ENCODE assay signal across 22 cellular contexts in the genomic region with DNA sequence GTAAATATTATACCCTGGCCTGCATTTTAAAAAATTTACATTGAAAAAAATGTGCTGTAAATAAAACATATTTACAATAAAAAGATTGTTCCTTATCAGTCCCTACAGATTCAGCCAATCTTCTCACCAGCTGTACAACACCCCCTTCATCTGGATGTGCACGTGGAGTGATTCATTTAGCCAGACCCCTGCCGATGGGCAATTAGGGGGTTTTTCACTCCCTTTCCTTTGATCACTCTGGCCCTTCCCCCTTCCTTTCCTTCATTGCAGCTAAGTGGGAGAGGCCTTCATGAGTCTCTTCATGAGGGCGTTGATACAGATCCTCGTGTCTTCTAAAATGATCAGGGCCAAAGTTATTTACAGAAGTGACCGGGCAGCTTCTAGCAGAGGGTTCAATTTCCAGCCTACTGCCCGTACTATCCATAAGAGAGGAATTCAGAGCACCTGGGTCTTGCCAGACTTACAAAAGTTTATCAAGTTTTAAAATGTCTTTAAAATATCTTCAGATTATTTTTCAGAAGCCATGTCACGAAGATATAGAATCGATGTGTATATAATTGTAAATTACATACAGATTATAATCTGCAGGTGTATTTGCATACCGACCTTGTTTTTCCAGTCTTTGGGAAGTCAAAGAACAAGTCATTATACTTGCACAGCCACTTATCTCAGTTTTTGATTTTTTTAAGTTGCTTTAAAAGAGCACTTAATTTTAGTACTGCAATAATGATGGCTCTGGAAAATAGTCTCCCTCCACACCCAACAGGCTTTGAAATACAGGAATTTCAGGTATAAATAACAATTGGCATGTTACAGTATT. TPM values are rescaled to one million over a fixed set of nuclear protein-coding genes. Genes with fewer than 3 reads are reported as not detected.
DNase-seq lines count a peak whose midpoint lies in the region; ATAC-seq and TF ChIP-seq lines count a peak whose summit lies in the region.
"Had no signal": no experiment of that assay in that cellular context is flagged by ENCODE, and none has a peak within 500 bp of the region (broad histone marks: within the 10 kb centered on the region; RNA-seq: fewer than 3 reads in every experiment).

No MANE protein-coding gene starts in this region.

- no peaks in the 10 kb centered on the region for H3K79me2 ChIP-seq in osteoblast (ENCODE audit: insufficient read depth, low read length)

- H3K4me1 ChIP-seq in osteoblast (ENCODE audit: insufficient read depth, low read length) = peaks cover 6% of the 10 kb centered on the region

- H2AFZ ChIP-seq in osteoblast (ENCODE audit: low read length) = no peak overlapping the region

- no peak for ATAC-seq in T-helper 17 cell
- ATAC-seq: effector memory CD8-positive, alpha-beta T cell; K562; naive thymus-derived CD4-positive, alpha-beta T cell; stimulated activated memory B cell treated with anti-CD40 and anti-IgM and Interleukin-4, amounts not matched to agents 10 μg/mL and 1 μg/mL and 100 μg/mL, for 72 hours had no signal

- H4K20me1 ChIP-seq in osteoblast (ENCODE audit: insufficient read depth, low read length) = no peaks in the 10 kb centered on the region

- TF ChIP-seq CTCF in C4-2B (conservative IDR thresholded peaks at IDR 0.05) (no peak), brain (conservative IDR thresholded peaks at IDR 0.05) (no peak), nephron (IDR thresholded peaks at IDR 0.05; ENCODE audit: unreplicated experiment in 3 of 3) (no peak), osteoblast (IDR thresholded peaks at IDR 0.05; ENCODE audit: extremely low read depth, low read depth, low read length) (no peak)

- H3K9me3 Mint-ChIP-seq in brain (no peaks in the 10 kb centered on the region), nephron (no peaks in the 10 kb centered on the region)
- H3K9me3 Mint-ChIP-seq: activated CD4-positive, alpha-beta memory T cell treated with anti-CD3 and anti-CD28 coated beads for 36 hours; CD4-positive, alpha-beta T cell; effector memory CD8-positive, alpha-beta T cell; stimulated activated memory B cell treated with anti-CD40 and anti-IgM and Interleukin-4, amounts not matched to agents 10 μg/mL and 1 μg/mL and 100 μg/mL, for 72 hours had no signal

- H3K27ac Mint-ChIP-seq in brain (peak overlapping the region in 3 of 5 experiments; percentile 27 to 56 (median 27)), nephron (peak overlapping the region; percentile 9 to 96 (median 90)), T-helper 17 cell (no peak overlapping the region)
- H3K27ac Mint-ChIP-seq: activated CD4-positive, alpha-beta memory T cell treated with anti-CD3 and anti-CD28 coated beads for 36 hours; CD4-positive, alpha-beta T cell; effector memory CD8-positive, alpha-beta T cell; naive thymus-derived CD4-positive, alpha-beta T cell; progenitor cell of endocrine pancreas; stimulated activated memory B cell treated with anti-CD40 and anti-IgM and Interleukin-4, amounts not matched to agents 10 μg/mL and 1 μg/mL and 100 μg/mL, for 72 hours had no signal

- no peaks in the 10 kb centered on the region for H3K27me3 ChIP-seq in osteoblast (ENCODE audit: insufficient read depth, low read length)
- H3K27me3 ChIP-seq: body of pancreas, esophagus squamous epithelium had no signal

- H3K36me3 ChIP-seq in osteoblast (ENCODE audit: insufficient read depth, low read length) = no peaks in the 10 kb centered on the region
- H3K36me3 ChIP-seq: esophagus squamous epithelium had no signal

- H3K27ac ChIP-seq in C4-2B (peak overlapping the region; percentile 39; the same call in 1 of the 2 replicates), osteoblast (ENCODE audit: low read depth, low read length) (no peak overlapping the region)
- H3K27ac ChIP-seq: esophagus squamous epithelium had no signal

- DNase-seq in ELF-1 (ENCODE audit: low read depth, low spot score) = peak; percentile 59
- DNase-seq in osteoblast (ENCODE audit: insufficient read length, low spot score, missing footprints) = no peak
- DNase-seq in NOMO-1 treated with DMSO at 0.1 percent for 48 hours (lab: John Stamatoyannopoulos, UW; ENCODE audit: unreplicated experiment) = no peak
- DNase-seq in T-helper 17 cell = no peak
- DNase-seq: activated CD4-positive, alpha-beta memory T cell treated with anti-CD3 and anti-CD28 coated beads for 36 hours; activated effector memory CD4-positive, alpha-beta T cell treated with anti-CD3 and anti-CD28 coated beads, Interleukin-2, amount 50 U/mL, for 16 hours; body of pancreas; CD4-positive, alpha-beta T cell; effector memory CD8-positive, alpha-beta T cell; esophagus squamous epithelium; mesenchymal stem cell; naive thymus-derived CD4-positive, alpha-beta T cell; NCI-H187 treated with DMSO at 0.1 percent for 48 hours; NCI-H226; NK-92 treated with Interleukin-12 subunit alpha and Interleukin-12 subunit beta, amount 100 ng/mL, for 24 hours; T-helper 9 cell had no signal

- H3K4me3 ChIP-seq in osteoblast (ENCODE audit: insufficient read depth, low read length) = no peak overlapping the region
- H3K4me3 ChIP-seq: body of pancreas, esophagus squamous epithelium, K562 had no signal

- H3K27me3 Mint-ChIP-seq in brain = peaks cover 8% of the 10 kb centered on the region
- no peaks in the 10 kb centered on the region for H3K27me3 Mint-ChIP-seq in nephron (ENCODE audit: low read depth)
- peaks cover 23% of the 10 kb centered on the region for H3K27me3 Mint-ChIP-seq in T-helper 17 cell
- H3K27me3 Mint-ChIP-seq: activated CD4-positive, alpha-beta memory T cell treated with anti-CD3 and anti-CD28 coated beads for 36 hours; CD4-positive, alpha-beta T cell; stimulated activated memory B cell treated with anti-CD40 and anti-IgM and Interleukin-4, amounts not matched to agents 10 μg/mL and 1 μg/mL and 100 μg/mL, for 72 hours had no signal

- H3K36me3 Mint-ChIP-seq in brain = no peaks in the 10 kb centered on the region
- no peaks in the 10 kb centered on the region for H3K36me3 Mint-ChIP-seq in nephron (ENCODE audit: low read depth)
- no peaks in the 10 kb centered on the region for H3K36me3 Mint-ChIP-seq in T-helper 17 cell (ENCODE audit: low read depth)
- H3K36me3 Mint-ChIP-seq: activated CD4-positive, alpha-beta memory T cell treated with anti-CD3 and anti-CD28 coated beads for 36 hours; naive thymus-derived CD4-positive, alpha-beta T cell; stimulated activated memory B cell treated with anti-CD40 and anti-IgM and Interleukin-4, amounts not matched to agents 10 μg/mL and 1 μg/mL and 100 μg/mL, for 72 hours had no signal

- no peak overlapping the region for H3K4me2 ChIP-seq in osteoblast (ENCODE audit: insufficient read depth, low read length)

- H3K4me1 Mint-ChIP-seq in brain (peaks cover 53% of the 10 kb centered on the region), nephron (peaks cover 69% of the 10 kb centered on the region), T-helper 17 cell (no peaks in the 10 kb centered on the region)

- H3K4me3 Mint-ChIP-seq in brain (no peak overlapping the region), nephron (no peak overlapping the region), T-helper 17 cell (no peak overlapping the region)
- H3K4me3 Mint-ChIP-seq: activated CD4-positive, alpha-beta memory T cell treated with anti-CD3 and anti-CD28 coated beads for 36 hours; CD4-positive, alpha-beta T cell; effector memory CD8-positive, alpha-beta T cell; naive thymus-derived CD4-positive, alpha-beta T cell; stimulated activated memory B cell treated with anti-CD40 and anti-IgM and Interleukin-4, amounts not matched to agents 10 μg/mL and 1 μg/mL and 100 μg/mL, for 72 hours had no signal

- no peaks in the 10 kb centered on the region for H3K9me3 ChIP-seq in osteoblast (ENCODE audit: low read depth, low read length)
- H3K9me3 ChIP-seq in T-helper 17 cell (ENCODE audit: control insufficient read depth, low read length, poor library complexity, severe bottlenecking) = no peaks in the 10 kb centered on the region
- H3K9me3 ChIP-seq: body of pancreas, esophagus squamous epithelium had no signal

RNA-seq across cellular contexts. Expression of a gene that starts 21.4 kb away (rescaled TPM):
- 9.4 TPM for polyA plus RNA-seq in brain (ENCODE audit: insufficient read depth, low read depth, low replicate concordance)
- under 0.01 TPM in 1 of 2 replicates, not detected in the other for total RNA-seq in osteoblast
- not detected for total RNA-seq in T-helper 17 cell
